Comparison of ENCODE assay signal across 10 cellular contexts in the genomic region with DNA sequence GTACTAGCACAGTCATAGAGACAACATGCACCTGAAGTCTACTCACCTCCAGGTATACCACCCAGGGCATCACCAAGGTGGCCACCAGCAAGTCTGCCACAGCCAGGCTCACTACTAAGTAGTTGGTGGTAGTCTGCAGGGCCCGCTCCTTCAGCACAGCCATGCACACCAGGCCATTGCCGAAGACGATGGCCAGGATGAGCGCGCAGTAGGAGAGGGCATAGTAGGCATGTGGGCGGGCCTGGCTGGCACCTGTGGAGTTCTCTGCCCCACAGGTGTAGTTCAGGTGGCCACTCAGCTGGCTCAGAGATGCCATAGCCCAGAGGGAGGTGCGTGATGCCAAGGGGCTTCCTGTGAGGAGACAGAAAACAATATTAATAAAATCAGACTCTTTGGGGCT. TPM values are rescaled to one million over a fixed set of nuclear protein-coding genes. Genes with fewer than 3 reads are reported as not detected.
"Had no signal": no experiment of that assay in that cellular context is flagged by ENCODE, and none has a peak within 500 bp of the region (broad histone marks: within the 10 kb centered on the region; RNA-seq: fewer than 3 reads in every experiment).

No MANE protein-coding gene starts in this region.

- FAIRE-seq: H54, HepG2 had no signal

- H3K27me3 Mint-ChIP-seq: IgD-negative memory B cell had no signal

- H3K9me3 Mint-ChIP-seq: H9, IgD-negative memory B cell had no signal

- ATAC-seq: HepG2 had no signal

- H2AFZ ChIP-seq: GM23248 had no signal

- H3K4me3 ChIP-seq: GM23248 had no signal

- H3K27ac Mint-ChIP-seq: H9 had no signal

- DNase-seq: GM23248, GOT3, H9, HCEC 1CT, KBM-7 had no signal

- H3K4me3 Mint-ChIP-seq: H9, IgD-negative memory B cell had no signal

- H3K27ac ChIP-seq: GM23248, HL-60 had no signal

- H3K9ac ChIP-seq: GM23248 had no signal

RNA-seq across cellular contexts. Expression of a gene that starts 7.2 kb away (rescaled TPM):
- total RNA-seq: GM23248, H9, HepG2, HT1080 had no signal
- polyA plus RNA-seq: GM23248, HepG2, IgD-negative memory B cell had no signal
